Comparison of ENCODE assay signal across 33 cellular contexts in the genomic region with DNA sequence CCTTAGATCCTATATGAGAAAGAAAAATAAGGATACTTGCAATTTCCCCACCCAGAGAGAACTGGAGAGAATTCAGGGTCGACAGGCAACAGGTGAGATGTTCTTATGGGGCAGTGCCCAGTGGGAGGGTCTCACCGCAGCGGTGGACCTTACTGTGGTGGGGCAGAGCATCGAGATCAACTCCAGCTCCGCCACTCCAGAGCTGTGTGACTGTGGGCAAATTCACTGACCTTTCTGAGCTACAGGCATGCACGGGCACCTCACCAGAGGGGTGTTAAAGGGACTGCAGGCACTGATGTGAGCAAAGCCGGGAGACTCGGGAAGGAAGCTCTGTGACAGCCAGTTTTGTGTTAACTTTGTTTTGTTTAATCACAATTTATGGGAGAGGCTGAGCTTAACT. TPM values are rescaled to one million over a fixed set of nuclear protein-coding genes. Genes with fewer than 3 reads are reported as not detected.
"Had no signal": no experiment of that assay in that cellular context is flagged by ENCODE, and none has a peak within 500 bp of the region (broad histone marks: within the 10 kb centered on the region; RNA-seq: fewer than 3 reads in every experiment).

No MANE protein-coding gene starts in this region.

- H3K27me3 Mint-ChIP-seq: activated naive CD4-positive, alpha-beta T cell treated with anti-CD3 and anti-CD28 coated beads, Interleukin-2, amount 50 U/mL, for 24 hours had no signal

- H3K27ac ChIP-seq: epithelial cell of prostate, hepatocyte, neutrophil, thyroid gland, upper lobe of right lung had no signal

- ATAC-seq: activated CD4-positive, alpha-beta T cell treated with anti-CD3 and anti-CD28 coated beads for 36 hours; activated CD8-positive, alpha-beta memory T cell treated with anti-CD3 and anti-CD28 coated beads, Interleukin-2, amount 10 ng/mL, durations not matched to agents 7 days and 5 days; activated CD8-positive, alpha-beta T cell treated with anti-CD3 and anti-CD28 coated beads, Interleukin-2, amount 10 ng/mL, durations not matched to agents 7 days and 5 days; activated naive CD8-positive, alpha-beta T cell treated with anti-CD3 and anti-CD28 coated beads, Interleukin-2, amount 50 U/mL, for 24 hours; left colon; natural killer cell; stimulated activated memory B cell treated with anti-CD40 and anti-IgM and Interleukin-4, amounts not matched to agents 10 μg/mL and 1 μg/mL and 100 μg/mL, for 72 hours; stimulated activated naive CD8-positive, alpha-beta T cell treated with anti-CD3 and anti-CD28 coated beads, Interleukin-15, amount 100 ng/mL, for 72 hours; upper lobe of right lung had no signal

- DNase-seq: activated CD4-positive, alpha-beta T cell treated with anti-CD3 and anti-CD28 coated beads for 36 hours; activated CD4-positive, CD25-positive, alpha-beta regulatory T cell; activated CD8-positive, alpha-beta memory T cell treated with anti-CD3 and anti-CD28 coated beads, Interleukin-2, amount 10 ng/mL, durations not matched to agents 7 days and 5 days; activated CD8-positive, alpha-beta T cell treated with anti-CD3 and anti-CD28 coated beads, Interleukin-2, amount 10 ng/mL, durations not matched to agents 7 days and 5 days; activated naive CD8-positive, alpha-beta T cell treated with anti-CD3 and anti-CD28 coated beads, Interleukin-2, amount 50 U/mL, for 24 hours; activated T-cell treated with anti-CD3 and anti-CD28 coated beads, Interleukin-2, amount 50 U/mL, for 48 hours; amygdala; central memory CD4-positive, alpha-beta T cell; dermis blood vessel endothelial cell; effector CD4-positive, alpha-beta T cell; left colon; natural killer cell; stimulated activated CD4-positive, alpha-beta T cell treated with anti-CD3 and anti-CD28 coated beads, Interleukin-1b, Interleukin-23, amount 100 ng/mL, for 48 hours; stimulated activated CD4-positive, alpha-beta T cell treated with anti-CD3 and anti-CD28 coated beads, Interleukin-4, amount 100 ng/mL, for 4 hours; stimulated activated CD8-positive, alpha-beta memory T cell treated with anti-CD3 and anti-CD28 coated beads, Interleukin-4, amount 100 ng/mL, for 48 hours; stimulated activated naive CD8-positive, alpha-beta T cell treated with anti-CD3 and anti-CD28 coated beads, Interleukin-15, amount 100 ng/mL, for 72 hours; T-helper 1 cell; thyroid gland; upper lobe of right lung had no signal

- H3K36me3 ChIP-seq: breast epithelium, neutrophil, thyroid gland, upper lobe of right lung had no signal

- H3K36me3 Mint-ChIP-seq: activated CD8-positive, alpha-beta memory T cell treated with anti-CD3 and anti-CD28 coated beads, Interleukin-2, amount 10 ng/mL, durations not matched to agents 7 days and 5 days; activated naive CD4-positive, alpha-beta T cell treated with anti-CD3 and anti-CD28 coated beads, Interleukin-2, amount 50 U/mL, for 24 hours; memory B cell; natural killer cell; stimulated activated memory B cell treated with anti-CD40 and anti-IgM and Interleukin-4, amounts not matched to agents 10 μg/mL and 1 μg/mL and 100 μg/mL, for 72 hours had no signal

- H3K9me3 ChIP-seq: breast epithelium, neutrophil, thyroid gland, upper lobe of right lung had no signal

- H3K27ac Mint-ChIP-seq: activated CD4-positive, alpha-beta T cell treated with anti-CD3 and anti-CD28 coated beads for 36 hours; activated CD8-positive, alpha-beta memory T cell treated with anti-CD3 and anti-CD28 coated beads, Interleukin-2, amount 10 ng/mL, durations not matched to agents 7 days and 5 days; activated CD8-positive, alpha-beta T cell treated with anti-CD3 and anti-CD28 coated beads, Interleukin-2, amount 10 ng/mL, durations not matched to agents 7 days and 5 days; activated naive CD4-positive, alpha-beta T cell treated with anti-CD3 and anti-CD28 coated beads, Interleukin-2, amount 50 U/mL, for 24 hours; activated naive CD8-positive, alpha-beta T cell treated with anti-CD3 and anti-CD28 coated beads, Interleukin-2, amount 50 U/mL, for 24 hours; activated T-helper 2 cell treated with anti-CD3 and anti-CD28 coated beads, Interferon-gamma antibody, Interleukin-2, Interleukin-4, amounts not matched to agents 10 μg/mL and 5 μg/mL and 100 μg/mL, durations not matched to agents 14 hours and 24 hours and 36 hours; memory B cell; natural killer cell; progenitor cell of endocrine pancreas; stimulated activated memory B cell treated with anti-CD40 and anti-IgM and Interleukin-4, amounts not matched to agents 10 μg/mL and 1 μg/mL and 100 μg/mL, for 72 hours; stimulated activated naive CD8-positive, alpha-beta T cell treated with anti-CD3 and anti-CD28 coated beads, Interleukin-15, amount 100 ng/mL, for 72 hours; T-helper 2 cell treated with Interferon-gamma antibody and Interleukin-4, amounts not matched to agents 5 μg/mL and 100 μg/mL, for 36 hours had no signal

- H3K4me1 Mint-ChIP-seq: activated CD8-positive, alpha-beta memory T cell treated with anti-CD3 and anti-CD28 coated beads, Interleukin-2, amount 10 ng/mL, durations not matched to agents 7 days and 5 days; activated naive CD4-positive, alpha-beta T cell treated with anti-CD3 and anti-CD28 coated beads, Interleukin-2, amount 50 U/mL, for 24 hours; activated naive CD8-positive, alpha-beta T cell treated with anti-CD3 and anti-CD28 coated beads, Interleukin-2, amount 50 U/mL, for 24 hours; memory B cell; natural killer cell; stimulated activated memory B cell treated with anti-CD40 and anti-IgM and Interleukin-4, amounts not matched to agents 10 μg/mL and 1 μg/mL and 100 μg/mL, for 72 hours had no signal

- H3K27me3 ChIP-seq: breast epithelium, hepatocyte, thyroid gland, upper lobe of right lung had no signal

- FAIRE-seq: endometrium, frontal cortex, keratinocyte had no signal

- H3K4me1 ChIP-seq: breast epithelium had no signal

- H3K4me3 ChIP-seq: breast epithelium, hepatocyte, smooth muscle cell, thyroid gland, upper lobe of right lung had no signal

- H3K9me3 Mint-ChIP-seq: activated naive CD4-positive, alpha-beta T cell treated with anti-CD3 and anti-CD28 coated beads, Interleukin-2, amount 50 U/mL, for 24 hours; activated naive CD8-positive, alpha-beta T cell treated with anti-CD3 and anti-CD28 coated beads, Interleukin-2, amount 50 U/mL, for 24 hours; activated T-helper 2 cell treated with anti-CD3 and anti-CD28 coated beads, Interferon-gamma antibody, Interleukin-2, Interleukin-4, amounts not matched to agents 10 μg/mL and 5 μg/mL and 100 μg/mL, durations not matched to agents 14 hours and 24 hours and 36 hours; memory B cell; natural killer cell; stimulated activated memory B cell treated with anti-CD40 and anti-IgM and Interleukin-4, amounts not matched to agents 10 μg/mL and 1 μg/mL and 100 μg/mL, for 72 hours; stimulated activated naive CD8-positive, alpha-beta T cell treated with anti-CD3 and anti-CD28 coated beads, Interleukin-15, amount 100 ng/mL, for 72 hours; T-helper 2 cell treated with Interferon-gamma antibody and Interleukin-4, amounts not matched to agents 5 μg/mL and 100 μg/mL, for 36 hours had no signal

- H3K4me3 Mint-ChIP-seq: activated CD4-positive, alpha-beta T cell treated with anti-CD3 and anti-CD28 coated beads for 36 hours; activated CD8-positive, alpha-beta memory T cell treated with anti-CD3 and anti-CD28 coated beads, Interleukin-2, amount 10 ng/mL, durations not matched to agents 7 days and 5 days; activated CD8-positive, alpha-beta T cell treated with anti-CD3 and anti-CD28 coated beads, Interleukin-2, amount 10 ng/mL, durations not matched to agents 7 days and 5 days; activated naive CD4-positive, alpha-beta T cell treated with anti-CD3 and anti-CD28 coated beads, Interleukin-2, amount 50 U/mL, for 24 hours; activated naive CD8-positive, alpha-beta T cell treated with anti-CD3 and anti-CD28 coated beads, Interleukin-2, amount 50 U/mL, for 24 hours; memory B cell; natural killer cell; stimulated activated memory B cell treated with anti-CD40 and anti-IgM and Interleukin-4, amounts not matched to agents 10 μg/mL and 1 μg/mL and 100 μg/mL, for 72 hours; stimulated activated naive CD8-positive, alpha-beta T cell treated with anti-CD3 and anti-CD28 coated beads, Interleukin-15, amount 100 ng/mL, for 72 hours; T-helper 2 cell treated with Interferon-gamma antibody and Interleukin-4, amounts not matched to agents 5 μg/mL and 100 μg/mL, for 36 hours had no signal

RNA-seq across cellular contexts. Expression of a gene that starts 30.9 kb away (rescaled TPM):
- total RNA-seq: activated CD8-positive, alpha-beta T cell treated with anti-CD3 and anti-CD28 coated beads, Interleukin-2, amount 10 ng/mL, durations not matched to agents 7 days and 5 days; activated T-helper 2 cell treated with anti-CD3 and anti-CD28 coated beads, Interferon-gamma antibody, Interleukin-2, Interleukin-4, amounts not matched to agents 10 μg/mL and 5 μg/mL and 100 μg/mL, durations not matched to agents 14 hours and 24 hours and 36 hours; natural killer cell had no signal
